Comparison of ENCODE assay signal across 1 cellular context in genomic region chr14:91302391-91302790, GRCh38.
TF ChIP-seq lines count a peak whose summit lies in the region.

No MANE protein-coding gene starts in this region.

TF ChIP-seq in WTC11, 78 proteins besides CTCF, POLR2A, EP300 and RAD21 (continued from another document):
- TF ChIP-seq ZSCAN18 (CRISPR knock-in tag; IDR thresholded peaks at IDR 0.05) (no peak), E2F5 (CRISPR knock-in tag; IDR thresholded peaks at IDR 0.05) (no peak), USF1 (CRISPR knock-in tag; IDR thresholded peaks at IDR 0.05) (no peak), ZNF532 (CRISPR knock-in tag; IDR thresholded peaks at IDR 0.05; ENCODE audit: borderline replicate concordance) (no peak), NFATC4 (CRISPR knock-in tag; IDR thresholded peaks at IDR 0.05) (no peak)
